30 cellular contexts compared by ENCODE assay signal in the genomic region with DNA sequence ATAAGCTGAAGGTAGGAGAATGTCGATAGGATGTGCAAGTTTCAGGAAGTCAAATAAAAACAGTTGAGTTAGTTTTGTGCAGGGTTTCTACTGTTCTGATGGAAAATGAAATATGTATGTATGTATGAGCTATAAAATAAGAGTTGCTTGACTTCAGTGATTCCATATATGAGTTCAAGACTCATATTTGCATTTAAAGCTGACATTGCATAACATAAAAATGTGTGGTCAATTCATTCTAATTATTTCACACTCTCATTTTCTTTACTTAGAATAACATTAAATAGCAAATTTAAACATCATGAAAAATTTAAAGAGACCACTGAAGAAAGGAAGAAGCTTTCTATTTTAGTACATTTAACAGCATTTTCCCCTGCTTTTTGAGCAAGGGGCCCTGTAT.
"Had no signal": no experiment of that assay in that cellular context is flagged by ENCODE, and none has a peak within 500 bp of the region (broad histone marks: within the 10 kb centered on the region; RNA-seq: fewer than 3 reads in every experiment).

No MANE protein-coding gene starts in this region.

- DNase-seq: hypothalamus; immature natural killer cell; kidney; left ventricle myocardium inferior; mesendoderm; naive B cell; natural killer cell; nephron progenitor cell; occipital lobe; ovary; stimulated activated CD4-positive, alpha-beta T cell treated with anti-CD3 and anti-CD28 coated beads, Interleukin-12 subunit alpha, Interleukin-12 subunit beta, amount 100 ng/mL, for 4 hours; stimulated activated CD4-positive, alpha-beta T cell treated with anti-CD3 and anti-CD28 coated beads, Interleukin-15, amount 100 ng/mL, for 24 hours; stimulated activated CD4-positive, alpha-beta T cell treated with anti-CD3 and anti-CD28 coated beads, Interleukin-2, amount 100 ng/mL, for 24 hours; stimulated activated CD4-positive, alpha-beta T cell treated with anti-CD3 and anti-CD28 coated beads, Interleukin-4, amount 100 ng/mL, for 1 hour; stimulated activated naive B cell treated with anti-CD40 and anti-IgM and Interleukin-4, amounts not matched to agents 10 μg/mL and 1 μg/mL and 100 μg/mL, for 72 hours; stimulated activated naive CD8-positive, alpha-beta T cell treated with anti-CD3 and anti-CD28 coated beads, Interleukin-15, Interleukin-2, amounts not matched to agents 100 U/mL and 50 U/mL, for 24 hours; stomach; tibial artery; trophoblast cell; upper lobe of right lung had no signal

- H3K36me3 ChIP-seq: left ventricle myocardium inferior, neural progenitor cell, neutrophil, ovary, right atrium auricular region, stomach, suprapubic skin, thoracic aorta, tibial artery, upper lobe of right lung had no signal

- H3K9ac ChIP-seq: neural progenitor cell had no signal

- ATAC-seq: natural killer cell; sciatic nerve; stimulated activated naive B cell treated with anti-CD40 and anti-IgM and Interleukin-4, amounts not matched to agents 10 μg/mL and 1 μg/mL and 100 μg/mL, for 72 hours; stimulated activated naive CD8-positive, alpha-beta T cell treated with anti-CD3 and anti-CD28 coated beads, Interleukin-15, Interleukin-2, amounts not matched to agents 100 U/mL and 50 U/mL, for 24 hours; upper lobe of right lung had no signal

- H3K27me3 ChIP-seq: neural progenitor cell, ovary, right atrium auricular region, stomach, suprapubic skin, tibial artery, upper lobe of right lung had no signal

- H3K4me2 ChIP-seq: neural progenitor cell had no signal

- H2AFZ ChIP-seq: neural progenitor cell had no signal

- H3K27ac ChIP-seq: left ventricle myocardium inferior, neural progenitor cell, neutrophil, ovary, right atrium auricular region, skin epidermis, stomach, suprapubic skin, thoracic aorta, tibial artery, upper lobe of right lung had no signal

- H3K4me1 ChIP-seq: neural progenitor cell, right atrium auricular region, stomach, tibial artery had no signal

- FAIRE-seq: islet of Langerhans, kidney, urothelium cell line had no signal

- H3K9me3 ChIP-seq: neutrophil, ovary, right atrium auricular region, stomach, suprapubic skin, thoracic aorta, tibial artery, upper lobe of right lung had no signal

- H3K4me3 ChIP-seq: left ventricle myocardium inferior, lung, neural progenitor cell, ovary, right atrium auricular region, skin epidermis, stomach, suprapubic skin, thoracic aorta, tibial artery, upper lobe of right lung had no signal
